23 cellular contexts compared by ENCODE assay signal in the genomic region with DNA sequence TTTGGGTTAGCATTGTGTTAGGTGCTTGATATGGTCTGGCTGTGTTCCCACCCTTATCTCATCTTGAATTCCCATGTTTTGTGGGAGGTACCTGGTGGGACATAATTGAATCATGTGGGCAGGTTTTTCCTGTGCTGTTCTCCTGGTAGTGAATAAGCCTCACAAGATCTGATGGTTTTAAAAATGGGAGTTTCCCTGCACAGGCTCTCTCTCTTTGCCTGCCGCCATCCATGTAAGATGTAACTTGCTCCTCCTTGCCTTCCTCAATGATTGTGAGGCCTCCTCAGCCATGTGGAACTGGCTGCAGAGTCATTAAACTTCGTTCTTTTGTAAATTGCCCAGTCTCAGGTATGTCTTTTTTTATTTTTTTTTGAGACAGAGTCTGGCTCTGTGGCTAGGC. TPM values are rescaled to one million over a fixed set of nuclear protein-coding genes. Genes with fewer than 3 reads are reported as not detected.
DNase-seq lines count a peak whose midpoint lies in the region; ATAC-seq, FAIRE-seq and TF ChIP-seq lines count a peak whose summit lies in the region.
"Had no signal": no experiment of that assay in that cellular context is flagged by ENCODE, and none has a peak within 500 bp of the region (broad histone marks: within the 10 kb centered on the region; RNA-seq: fewer than 3 reads in every experiment).

No MANE protein-coding gene starts in this region.

- H2BK12ac ChIP-seq in H1 (ENCODE audit: low read depth, low read length): no peak overlapping the region

- H3K18ac ChIP-seq in H1 (ENCODE audit: extremely low read depth, low read length): no peak overlapping the region

- FAIRE-seq in HepG2 (lab: Jason Lieb, UNC) (peak; percentile 34), H1 (lab: Jason Lieb, UNC) (no peak)
- FAIRE-seq: GM12891 had no signal

- CTCF ChIA-PET in HepG2 (lab: Yijun Ruan, JAX; ENCODE audit: low intra/inter-chr PET ratio, low total read pairs): no interaction called here
- CTCF ChIA-PET in PC-3 (lab: Charles Lee): no interaction called here
- CTCF ChIA-PET in H1 (lab: Charles Lee; ENCODE audit: partially characterized antibody): no interaction called here

- POLR2A ChIA-PET in HepG2 (lab: Yijun Ruan, JAX): no interaction called here
- POLR2A ChIA-PET in PC-3 (lab: Charles Lee; ENCODE audit: unreplicated experiment): no interaction called here
- POLR2A ChIA-PET in H1 (lab: Charles Lee; ENCODE audit: partially characterized antibody): interaction anchor here (1.6 to 1.8 kb wide), 3 partner anchors 9 to 22 kb away, joined by 4 to 7 read pairs (median 7); no protein-coding TSS in a partner anchor

- H3K9me3 ChIP-seq in HepG2 (ENCODE audit: low read length) (no peaks in the 10 kb centered on the region), right lobe of liver (no peaks in the 10 kb centered on the region), PC-3 (ENCODE audit: low read length) (no peaks in the 10 kb centered on the region), H1 (ENCODE audit: insufficient read depth in 2 of 2, low read depth in 1 of 2, low read length in 1 of 2) (peaks cover 0 to 9% of the 10 kb centered on the region in 2 experiments; a peak in 3 of 4 replicates)
- H3K9me3 ChIP-seq: sigmoid colon, tibial nerve had no signal

- H3K27ac ChIP-seq in HepG2 (ENCODE audit: extremely low read length, insufficient read depth, low read length): no peak overlapping the region
- no peak overlapping the region for H3K27ac ChIP-seq in right lobe of liver
- no peak overlapping the region for H3K27ac ChIP-seq in PC-3 (ENCODE audit: low read length)
- no peak overlapping the region for H3K27ac ChIP-seq in H1 (ENCODE audit: low read depth, low read length)
- H3K27ac ChIP-seq: HL-60, parathyroid adenoma, sigmoid colon, tibial nerve had no signal

- H3K4me3 ChIP-seq in HepG2 (replicated peaks in 1 of 3; ENCODE audit: insufficient read depth in 1 of 3, low read depth in 2 of 3, low read length in 3 of 3) (no peak overlapping the region), right lobe of liver (no peak overlapping the region), PC-3 (ENCODE audit: low read length) (0 out of 2 replicates have a peak overlapping the region, but pooled peaks have one; percentile 1), H1 (ENCODE audit: extremely low read depth in 1 of 4, insufficient read depth in 2 of 4, low read depth in 3 of 4, low read length in 4 of 4) (peak overlapping the region in 1 of 4 experiments; percentile 44; a peak in 1 of 8 replicates)
- H3K4me3 ChIP-seq: sigmoid colon, tibial nerve had no signal

- H4K5ac ChIP-seq in H1 (ENCODE audit: insufficient read length, low read depth, low read length): no peak overlapping the region

- no peak for TF ChIP-seq POLR2A in HepG2 (IDR thresholded peaks at IDR 0.05; ENCODE audit: insufficient read depth in 1 of 2, low read depth in 2 of 2, low read length in 2 of 2)
- no peak for TF ChIP-seq POLR2A in right lobe of liver (IDR thresholded peaks at IDR 0.05)
- TF ChIP-seq POLR2A in H1 (IDR thresholded peaks at IDR 0.05; ENCODE audit: control extremely low read depth in 1 of 2, low read depth in 2 of 2, low read length in 2 of 2): no peak

- peaks cover 0 to 21% of the 10 kb centered on the region in 2 experiments; a peak in 3 of 5 replicates for H3K36me3 ChIP-seq in HepG2 (replicated peaks in 1 of 2; ENCODE audit: control insufficient read depth in 1 of 2, insufficient read depth in 2 of 2, low read length in 2 of 2)
- peaks cover 0 to 5% (median 0%) of the 10 kb centered on the region in 4 donors for H3K36me3 ChIP-seq in right lobe of liver
- peaks cover 23% of the 10 kb centered on the region for H3K36me3 ChIP-seq in PC-3 (ENCODE audit: low read depth, low read length)
- peaks cover 2 to 37% (median 19%) of the 10 kb centered on the region in 4 experiments; a peak in 5 of 8 replicates for H3K36me3 ChIP-seq in H1 (ENCODE audit: control insufficient read depth in 2 of 4, insufficient read depth in 4 of 4, low read length in 3 of 4)

- intact Hi-C loops in HepG2 (cut with micrococcal nuclease; ENCODE audit: unreplicated experiment): no loop called here
- intact Hi-C loops in right lobe of liver (cut with DNase I): no loop called here
- intact Hi-C loops in PC-3 (cut with micrococcal nuclease): no loop called here

- H3K27ac Mint-ChIP-seq in progenitor cell of endocrine pancreas: no peak overlapping the region

- ATAC-seq in HepG2 (no peak), right lobe of liver (no peak), PC-3 (no peak), HG03280 (IDR thresholded peaks at IDR 0.05; ENCODE audit: unreplicated experiment) (no peak)
- ATAC-seq: Right ventricle myocardium inferior had no signal

- H3K14ac ChIP-seq in H1 (ENCODE audit: insufficient read length): no peak overlapping the region

- H2BK5ac ChIP-seq in H1 (ENCODE audit: low read depth, low read length): no peak overlapping the region

- no peaks in the 10 kb centered on the region for H3K9me2 ChIP-seq in PC-3 (replicated peaks; ENCODE audit: low read length)

- no peak overlapping the region for H2BK15ac ChIP-seq in H1 (ENCODE audit: low read length)

- H3K9ac ChIP-seq in HepG2 (ENCODE audit: insufficient read depth, low read depth, low read length) (no peak overlapping the region), PC-3 (ENCODE audit: low read length) (no peak overlapping the region), H1 (replicated peaks in 1 of 4; ENCODE audit: extremely low read depth in 1 of 4, low read depth in 3 of 4, low read length in 3 of 4) (no peak overlapping the region)
- H3K9ac ChIP-seq: parathyroid adenoma had no signal

- H3K79me2 ChIP-seq in HepG2 (ENCODE audit: insufficient read depth, low read length): peaks cover 52% of the 10 kb centered on the region
- H3K79me2 ChIP-seq in PC-3 (ENCODE audit: low read length): peaks cover 60% of the 10 kb centered on the region
- H3K79me2 ChIP-seq in H1 (ENCODE audit: control insufficient read depth in 1 of 2, insufficient read depth in 2 of 2, low read length in 2 of 2): peaks cover 36 to 68% of the 10 kb centered on the region in 2 experiments

- H3K4me1 Mint-ChIP-seq in progenitor cell of endocrine pancreas (ENCODE audit: low read depth): peaks cover 10% of the 10 kb centered on the region

- H3K27me3 ChIP-seq in HepG2 (ENCODE audit: control insufficient read depth in 1 of 2, insufficient read depth in 2 of 2, low read length in 2 of 2) (no peaks in the 10 kb centered on the region; a peak in 1 of 5 replicates), right lobe of liver (no peaks in the 10 kb centered on the region), PC-3 (ENCODE audit: low read length) (no peaks in the 10 kb centered on the region), H1 (replicated peaks in 1 of 4; ENCODE audit: control insufficient read depth in 3 of 4, extremely low read depth in 1 of 4, insufficient read depth in 3 of 4, low read length in 3 of 4) (no peaks in the 10 kb centered on the region)
- H3K27me3 ChIP-seq: sigmoid colon, tibial nerve had no signal

- H3K79me1 ChIP-seq in H1 (ENCODE audit: low read depth, low read length): peaks cover 4% of the 10 kb centered on the region; the same call in 1 of the 2 replicates

- H4K8ac ChIP-seq in H1 (ENCODE audit: extremely low read depth, insufficient read depth, low read length): no peak overlapping the region

- no peak for DNase-seq in HepG2 (ENCODE audit: low spot score)
- DNase-seq in right lobe of liver: no peak
- no peak for DNase-seq in PC-3
- DNase-seq in H1 (ENCODE audit: low read depth in 1 of 2, low spot score in 2 of 2): no peak
- no peak for DNase-seq in progenitor cell of endocrine pancreas (ENCODE audit: low spot score, unreplicated experiment)
- no peak for DNase-seq in A172 (ENCODE audit: low spot score)
- DNase-seq in inferior parietal cortex (ENCODE audit: extremely low spot score): no peak
- DNase-seq: activated gamma-delta T cell; aorta; CD4-positive, CD25-positive, alpha-beta regulatory T cell; DMS153; glutamatergic neuron; HCEC 1CT; NCI-H187 treated with DMSO at 0.1 percent for 48 hours; sigmoid colon; stimulated activated naive CD4-positive, alpha-beta T cell had no signal

- H3K56ac ChIP-seq in H1 (replicated peaks; ENCODE audit: insufficient read length, low read depth, low read length): no peak overlapping the region

- H3K23me2 ChIP-seq in H1 (ENCODE audit: low read depth, low read length): peaks cover 8% of the 10 kb centered on the region

- no peak overlapping the region for H2BK20ac ChIP-seq in H1 (ENCODE audit: low read length)

- BruUV-seq in HepG2 (replicated peaks; lab: Mats Ljungman, UMichigan): no TSS peak
- BruUV-seq in PC-3 (replicated peaks; lab: Mats Ljungman, UMichigan): no TSS peak

- WGBS in HepG2 (ENCODE audit: low lambda C conversion rate): 96% methylated on average over 2 of the region's 2 CpGs
- 90% methylated on average over 2 of the region's 2 CpGs for WGBS in right lobe of liver (ENCODE audit: insufficient coverage, low coverage, low lambda C conversion rate, missing lambda C conversion rate)
- 88% methylated on average over 2 of the region's 2 CpGs; no CpG with 5 or more reads in 1 of the 2 experiments for WGBS in H1 (ENCODE audit: extremely low coverage in 1 of 2, insufficient coverage in 1 of 2, insufficient read length in 1 of 2, insufficient replicate concordance in 2 of 2, low coverage in 1 of 2, low lambda C conversion rate in 2 of 2, missing lambda C conversion rate in 1 of 2), 2 experiments

- TF ChIP-seq EP300 in HepG2 (IDR thresholded peaks at IDR 0.05; ENCODE audit: low read depth in 2 of 2, low read length in 2 of 2) (no peak), HepG2 (CRISPR knock-in tag; IDR thresholded peaks at IDR 0.05; ENCODE audit: borderline replicate concordance) (no peak), H1 (IDR thresholded peaks at IDR 0.05; ENCODE audit: borderline replicate concordance in 1 of 2, low read depth in 2 of 2, low read length in 2 of 2) (no peak)

- no peak overlapping the region for H2AK5ac ChIP-seq in H1 (ENCODE audit: low read depth, low read length)

- no peaks in the 10 kb centered on the region for H3K27me3 Mint-ChIP-seq in progenitor cell of endocrine pancreas
- H3K27me3 Mint-ChIP-seq: CD4-positive, CD25-positive, alpha-beta regulatory T cell had no signal

- in situ Hi-C loops in HepG2 (cut with HindIII; ENCODE audit: extremely low pct_ligation_motif_present, low pct_unique_long_range_greater_than_20kb): no loop called here

- H2BK120ac ChIP-seq in H1 (replicated peaks; ENCODE audit: low read depth, low read length): no peak overlapping the region

- no peak overlapping the region for H3K4ac ChIP-seq in H1 (replicated peaks; ENCODE audit: insufficient read length, low read depth, low read length)

- H3K36me3 Mint-ChIP-seq in progenitor cell of endocrine pancreas (ENCODE audit: insufficient read depth): peaks cover 33% of the 10 kb centered on the region

- peaks cover 51% of the 10 kb centered on the region for H3K4me1 ChIP-seq in HepG2 (ENCODE audit: insufficient read depth, low read length)
- peaks cover 0 to 6% (median 2%) of the 10 kb centered on the region in 4 donors for H3K4me1 ChIP-seq in right lobe of liver
- H3K4me1 ChIP-seq in PC-3 (ENCODE audit: insufficient read depth, low read length): peaks cover 13% of the 10 kb centered on the region; the same call in 1 of the 2 replicates
- peaks cover 3 to 12% (median 7%) of the 10 kb centered on the region in 4 experiments; a peak in 5 of 7 replicates for H3K4me1 ChIP-seq in H1 (replicated peaks in 1 of 4; ENCODE audit: control insufficient read depth in 3 of 4, insufficient read depth in 4 of 4, low read length in 3 of 4)

- no peak for TF ChIP-seq CTCF in HepG2 (CRISPR knock-in tag; IDR thresholded peaks at IDR 0.05)
- no peak for TF ChIP-seq CTCF in right lobe of liver (IDR thresholded peaks at IDR 0.05)
- TF ChIP-seq CTCF in PC-3 (conservative IDR thresholded peaks at IDR 0.05; ENCODE audit: low read depth, low read length): no peak
- no peak for TF ChIP-seq CTCF in H1 (IDR thresholded peaks at IDR 0.05; ENCODE audit: control extremely low read depth in 1 of 3, insufficient read depth in 1 of 3, low read depth in 1 of 3, low read length in 3 of 3)
- TF ChIP-seq CTCF in progenitor cell of endocrine pancreas (IDR thresholded peaks at IDR 0.05; ENCODE audit: unreplicated experiment): no peak

- no peak overlapping the region for H4K91ac ChIP-seq in H1 (replicated peaks; ENCODE audit: insufficient read length, low read length)

- no peaks in the 10 kb centered on the region for H3F3A ChIP-seq in PC-3 (ENCODE audit: low read length, unreplicated experiment)

- H3K9me3 Mint-ChIP-seq in progenitor cell of endocrine pancreas (ENCODE audit: low read depth): peaks cover 16% of the 10 kb centered on the region

- peak overlapping the region; percentile 47 for H3K4me3 Mint-ChIP-seq in progenitor cell of endocrine pancreas (ENCODE audit: low read depth)

- H4K20me1 ChIP-seq in HepG2 (ENCODE audit: insufficient read depth, low read length) (no peaks in the 10 kb centered on the region), PC-3 (ENCODE audit: low read length) (no peaks in the 10 kb centered on the region), H1 (replicated peaks in 1 of 2; ENCODE audit: control insufficient read depth in 1 of 2, insufficient read depth in 2 of 2, low read length in 2 of 2) (peaks cover 4 to 9% of the 10 kb centered on the region in 2 experiments)

- H3K23ac ChIP-seq in H1 (ENCODE audit: insufficient read length): no peak overlapping the region

- H3K4me2 ChIP-seq in HepG2 (ENCODE audit: low read depth, low read length): no peak overlapping the region
- H3K4me2 ChIP-seq in PC-3 (ENCODE audit: low read length): no peak overlapping the region
- peak overlapping the region; percentile 16; a peak in 1 of 4 replicates for H3K4me2 ChIP-seq in H1 (ENCODE audit: insufficient read depth in 1 of 2, low read depth in 2 of 2, low read length in 2 of 2)

- H2AFZ ChIP-seq in HepG2 (ENCODE audit: low read length): no peak overlapping the region
- H2AFZ ChIP-seq in PC-3 (ENCODE audit: low read length): no peak overlapping the region
- H2AFZ ChIP-seq in H1 (ENCODE audit: low read length): no peak overlapping the region
- H2AFZ ChIP-seq: parathyroid adenoma had no signal

- no peak for TF ChIP-seq RAD21 in HepG2 (CRISPR knock-in tag; IDR thresholded peaks at IDR 0.05)
- no peak for TF ChIP-seq RAD21 in H1 (IDR thresholded peaks at IDR 0.05 in 1 of 2, conservative IDR thresholded peaks at IDR 0.05 in 1 of 2; ENCODE audit: low read depth in 2 of 2, low read length in 2 of 2)

RNA-seq across cellular contexts. Expression of a gene that starts 2.8 kb away (rescaled TPM):
- total RNA-seq in HepG2 (2016; rRNA removed; fragmentation: Illumina TruSeq; extraction: Trizol) (76.3 and 125 TPM in 2 replicates), right lobe of liver (1 to 10 TPM; 3.2 to 7.0 (median 5.2) TPM), PC-3 (2014; rRNA removed) (69.2 and 70.7 TPM in 2 replicates), progenitor cell of endocrine pancreas (61.2 and 63.3 TPM in 2 replicates)
- 12.2 and 14.5 TPM in 2 replicates for total RNA-seq in HepG2 (2016; cell fraction: cytosol; rRNA removed; fragmentation: Illumina TruSeq; extraction: Trizol; ENCODE audit: low read depth)
- 76.5 and 122 TPM in 2 replicates for total RNA-seq in HepG2 (2016; cell fraction: insoluble cytoplasmic fraction; rRNA removed; fragmentation: Illumina TruSeq; extraction: Trizol)
- total RNA-seq in HepG2 (2016; cell fraction: membrane; rRNA removed; fragmentation: Illumina TruSeq; extraction: Trizol): 17.5 and 23.6 TPM in 2 replicates
- 50.2 and 54.3 TPM in 2 replicates for total RNA-seq in HepG2 (2016; cell fraction: nucleus; rRNA removed; fragmentation: Illumina TruSeq; extraction: Trizol)
- polyA plus RNA-seq in HepG2 (2011; rRNA removed) (13.5 and 19.9 TPM in 2 replicates), H1 (2011; rRNA removed) (31.8 and 64.1 TPM in 2 replicates)
- polyA plus RNA-seq in HepG2 (2011; cell fraction: cytosol; rRNA removed): 7.9 and 10.8 TPM in 2 replicates
- polyA plus RNA-seq in HepG2 (2011; cell fraction: nucleus; rRNA removed): 6.8 and 7.9 TPM in 2 replicates
- polyA plus RNA-seq in HepG2 (2012): 21.3 and 30.0 TPM in 2 replicates
- polyA plus RNA-seq in HepG2 (2016; cell fraction: cytosol; fragmentation: Illumina TruSeq; extraction: Trizol; ENCODE audit: low read depth): 2.7 and 3.2 TPM in 2 replicates
- 81.0 and 82.7 TPM in 2 replicates for polyA plus RNA-seq in HepG2 (2016; cell fraction: insoluble cytoplasmic fraction; fragmentation: Illumina TruSeq; extraction: Trizol; ENCODE audit: low read depth)
- 6.4 and 7.3 TPM in 2 replicates for polyA plus RNA-seq in HepG2 (2016; cell fraction: membrane; fragmentation: Illumina TruSeq; extraction: Trizol; ENCODE audit: low read depth)
- polyA plus RNA-seq in HepG2 (2016; cell fraction: nucleus; fragmentation: Illumina TruSeq; extraction: Trizol; ENCODE audit: insufficient read depth, low read depth): 42.8 and 46.2 TPM in 2 replicates
- 14.0 and 23.3 TPM in 2 replicates for polyA minus RNA-seq in HepG2 (2011; rRNA and poly(A)+ RNA removed; ENCODE audit: low replicate concordance)
- polyA minus RNA-seq in HepG2 (2011; cell fraction: cytosol; rRNA and poly(A)+ RNA removed): 19.4 and 20.9 TPM in 2 replicates
- polyA minus RNA-seq in HepG2 (2011; cell fraction: nucleus; rRNA and poly(A)+ RNA removed): 25.5 and 29.3 TPM in 2 replicates
- 204 and 228 TPM in 2 replicates for total RNA-seq in H1 (2021; fragmentation: NEBNext Ultra II Directional; extraction: Animal tissue kit (Norgen Biotek cat#: 25700))
- polyA plus RNA-seq in H1 (2011; cell fraction: cytosol; rRNA removed): 85.5 TPM
- 32.0 TPM for polyA plus RNA-seq in H1 (2011; cell fraction: nucleus; rRNA removed)
- polyA plus RNA-seq in H1 (2012, experiment 1 of 2): 105 to 229 TPM (median 123 TPM) in 4 replicates
- polyA plus RNA-seq in H1 (2012, experiment 2 of 2): 11.7 TPM
- 117 TPM for polyA plus RNA-seq in H1 (2013, experiment 1 of 2)
- 125 TPM for polyA plus RNA-seq in H1 (2013, experiment 2 of 2)
- polyA minus RNA-seq in H1 (2011; rRNA and poly(A)+ RNA removed): 88.6 and 131 TPM in 2 replicates
- polyA minus RNA-seq in H1 (2011; cell fraction: cytosol; rRNA and poly(A)+ RNA removed): 84.8 TPM
- polyA minus RNA-seq in H1 (2011; cell fraction: nucleus; rRNA and poly(A)+ RNA removed): 88.8 TPM
- 114 and 115 TPM in 2 replicates for total RNA-seq in A172 (2014; rRNA removed; shearing (Covaris generic))

RNA-seq across cellular contexts. Expression of a gene that starts 36.6 kb away (rescaled TPM):
- total RNA-seq in HepG2 (2016; rRNA removed; fragmentation: Illumina TruSeq; extraction: Trizol): 86.5 and 161 TPM in 2 replicates
- total RNA-seq in HepG2 (2016; cell fraction: cytosol; rRNA removed; fragmentation: Illumina TruSeq; extraction: Trizol; ENCODE audit: low read depth): 35.3 and 38.4 TPM in 2 replicates
- total RNA-seq in HepG2 (2016; cell fraction: insoluble cytoplasmic fraction; rRNA removed; fragmentation: Illumina TruSeq; extraction: Trizol): 81.2 and 157 TPM in 2 replicates
- total RNA-seq in HepG2 (2016; cell fraction: membrane; rRNA removed; fragmentation: Illumina TruSeq; extraction: Trizol): 43.3 and 50.6 TPM in 2 replicates
- 148 and 175 TPM in 2 replicates for total RNA-seq in HepG2 (2016; cell fraction: nucleus; rRNA removed; fragmentation: Illumina TruSeq; extraction: Trizol)
- 54.5 and 71.1 TPM in 2 replicates for polyA plus RNA-seq in HepG2 (2011; rRNA removed)
- 40.5 and 55.7 TPM in 2 replicates for polyA plus RNA-seq in HepG2 (2011; cell fraction: cytosol; rRNA removed)
- polyA plus RNA-seq in HepG2 (2011; cell fraction: nucleus; rRNA removed): 23.7 and 32.0 TPM in 2 replicates
- polyA plus RNA-seq in HepG2 (2012): 133 and 185 TPM in 2 replicates
- polyA plus RNA-seq in HepG2 (2016; cell fraction: cytosol; fragmentation: Illumina TruSeq; extraction: Trizol; ENCODE audit: low read depth): 40.3 and 47.3 TPM in 2 replicates
- 110 and 111 TPM in 2 replicates for polyA plus RNA-seq in HepG2 (2016; cell fraction: insoluble cytoplasmic fraction; fragmentation: Illumina TruSeq; extraction: Trizol; ENCODE audit: low read depth)
- 43.9 and 48.4 TPM in 2 replicates for polyA plus RNA-seq in HepG2 (2016; cell fraction: membrane; fragmentation: Illumina TruSeq; extraction: Trizol; ENCODE audit: low read depth)
- polyA plus RNA-seq in HepG2 (2016; cell fraction: nucleus; fragmentation: Illumina TruSeq; extraction: Trizol; ENCODE audit: insufficient read depth, low read depth): 287 and 318 TPM in 2 replicates
- 0.61 and 14.8 TPM in 2 replicates for polyA minus RNA-seq in HepG2 (2011; rRNA and poly(A)+ RNA removed; ENCODE audit: low replicate concordance)
- polyA minus RNA-seq in HepG2 (2011; cell fraction: cytosol; rRNA and poly(A)+ RNA removed): 51.5 and 59.4 TPM in 2 replicates
- 33.1 and 43.6 TPM in 2 replicates for polyA minus RNA-seq in HepG2 (2011; cell fraction: nucleus; rRNA and poly(A)+ RNA removed)
- total RNA-seq in right lobe of liver: 1 to 10 TPM in 5 of 6 experiments, under 1 TPM in 1; 0.55 to 2.4 (median 1.6) TPM
- total RNA-seq in PC-3 (2014; rRNA removed): 223 and 235 TPM in 2 replicates
- total RNA-seq in H1 (2021; fragmentation: NEBNext Ultra II Directional; extraction: Animal tissue kit (Norgen Biotek cat#: 25700)): 212 and 218 TPM in 2 replicates
- polyA plus RNA-seq in H1 (2011; rRNA removed): 37.7 and 40.3 TPM in 2 replicates
- polyA plus RNA-seq in H1 (2011; cell fraction: cytosol; rRNA removed): 103 TPM
- 30.8 TPM for polyA plus RNA-seq in H1 (2011; cell fraction: nucleus; rRNA removed)
- polyA plus RNA-seq in H1 (2012, experiment 1 of 2): 108 to 225 TPM (median 124 TPM) in 4 replicates
- 45.3 TPM for polyA plus RNA-seq in H1 (2012, experiment 2 of 2)
- polyA plus RNA-seq in H1 (2013, experiment 1 of 2): 257 TPM
- polyA plus RNA-seq in H1 (2013, experiment 2 of 2): 290 TPM
- 52.2 and 54.2 TPM in 2 replicates for polyA minus RNA-seq in H1 (2011; rRNA and poly(A)+ RNA removed)
- polyA minus RNA-seq in H1 (2011; cell fraction: cytosol; rRNA and poly(A)+ RNA removed): 99.4 TPM
- 42.2 TPM for polyA minus RNA-seq in H1 (2011; cell fraction: nucleus; rRNA and poly(A)+ RNA removed)
- 393 and 397 TPM in 2 replicates for total RNA-seq in progenitor cell of endocrine pancreas
- 0.77 and 1.5 TPM in 2 replicates for total RNA-seq in A172 (2014; rRNA removed; shearing (Covaris generic))
- total RNA-seq: T-helper 1 cell treated with Interleukin-12 subunit alpha and Interleukin-12 subunit beta and Interleukin-4 antibody, amounts not matched to agents 30 ng/mL and 1 ng/mL, for 36 hours had no signal
- polyA plus RNA-seq: CD4-positive, CD25-positive, alpha-beta regulatory T cell had no signal

Comparison
In these comparisons a context has a peak if more than half of its experiments do, and no peak if none do; other contexts are left out.
1. RNA of a gene that starts 36.6 kb away (total RNA-seq): 393 to 397 TPM in progenitor cell of endocrine pancreas, 223 to 235 TPM in PC-3, 212 to 218 TPM in H1 and 35.3 to 175 TPM in HepG2; 0.55 to 2.4 TPM in right lobe of liver and 0.77 to 1.5 TPM in A172; every median in the first group is over 10 times any median in the second.
2. H3K4me2 ChIP-seq: peak in H1 (2 of 2); none in HepG2 (single experiment) and PC-3 (single experiment).